8 cellular contexts compared by ENCODE assay signal in the genomic region with DNA sequence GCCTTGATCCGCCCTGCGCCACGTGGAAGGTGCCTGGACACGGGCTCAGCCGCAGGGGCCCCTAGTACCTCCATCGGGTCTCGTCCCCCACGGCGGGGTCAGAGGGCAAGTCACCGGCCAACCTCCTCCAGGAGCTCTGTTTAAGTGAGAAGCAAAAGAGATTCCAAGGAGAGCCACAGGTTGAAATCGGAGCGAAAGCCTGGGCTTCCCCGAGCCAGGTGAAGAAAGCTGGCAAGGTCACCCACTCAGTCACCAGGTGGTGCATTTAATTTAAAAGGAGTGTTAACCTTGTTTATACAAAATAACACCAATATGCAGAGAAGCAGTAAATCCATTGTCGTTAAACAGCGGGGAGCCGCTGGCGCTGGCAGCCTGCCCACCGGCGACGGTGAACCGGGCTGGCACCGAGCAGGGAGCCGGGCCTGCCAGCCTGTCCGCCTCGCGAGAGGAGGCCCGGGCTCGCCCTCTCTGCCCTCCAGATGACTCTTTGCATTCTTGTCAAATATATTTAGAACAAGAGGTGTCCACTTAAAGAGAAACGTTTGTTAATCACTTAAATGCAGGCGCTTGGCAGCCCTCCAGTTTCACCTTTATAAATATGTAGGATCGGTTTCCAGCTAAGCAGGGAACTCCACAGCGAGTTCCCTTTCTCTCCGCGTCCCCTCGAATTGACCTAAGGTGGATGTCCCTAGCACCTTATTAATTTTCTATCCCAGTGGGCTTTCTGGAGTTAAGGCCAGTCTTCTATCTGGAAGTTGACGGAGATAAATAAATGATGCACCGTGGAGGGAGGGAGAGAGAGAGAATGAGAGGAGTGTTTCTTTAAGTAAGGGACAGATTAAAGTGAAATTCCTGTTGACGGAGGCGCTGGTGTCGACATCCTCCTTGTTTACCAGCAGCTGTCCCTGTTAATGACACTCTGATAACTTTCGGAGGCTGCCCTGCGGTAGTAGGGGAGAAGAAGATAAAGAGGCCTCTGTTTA.
DNase-seq lines count a peak whose midpoint lies in the region; ATAC-seq and FAIRE-seq lines count a peak whose summit lies in the region.

No MANE protein-coding gene starts in this region.

- H3K27me3 ChIP-seq in H7 (ENCODE audit: control insufficient read depth, insufficient read depth, low read length) = peaks cover 76% of the 10 kb centered on the region

- FAIRE-seq in urothelium cell line (lab: Jason Lieb, UNC) = no peak

- H3K4me3 ChIP-seq in H7 (ENCODE audit: insufficient read depth, low read depth, low read length) = peak overlapping the region; percentile 21

- DNase-seq in H7 (peak; percentile 56), NCI-H2196 (lab: John Stamatoyannopoulos, UW; ENCODE audit: unreplicated experiment) (peak; percentile 64), dermis blood vessel endothelial cell (peak; percentile 32), medulla oblongata (ENCODE audit: extremely low spot score) (peak; percentile 11), urothelium cell line (ENCODE audit: low spot score) (peak; percentile 48), AML-193 (lab: John Stamatoyannopoulos, UW) (no peak), HCEC 1CT (no peak)

- no peak for ATAC-seq in HG03469 (IDR thresholded peaks at IDR 0.05; ENCODE audit: unreplicated experiment)

- no peaks in the 10 kb centered on the region for H3K36me3 ChIP-seq in H7 (replicated peaks; ENCODE audit: control insufficient read depth, insufficient read depth, low read length)

Comparison
In these comparisons a context has a peak if more than half of its experiments do, and no peak if none do; other contexts are left out.
1. DNase-seq: peak in H7 (single experiment), NCI-H2196 (single experiment), dermis blood vessel endothelial cell (single experiment), medulla oblongata (single experiment) and urothelium cell line (single experiment); none in AML-193 (0 of 2) and HCEC 1CT (single experiment).